In genomic region chr4:40685300-40685699, GRCh38 we compare ENCODE assay signal across 18 cellular contexts. TPM values are rescaled to one million over a fixed set of nuclear protein-coding genes. Genes with fewer than 3 reads are reported as not detected.
DNase-seq lines count a peak whose midpoint lies in the region; ATAC-seq, FAIRE-seq and TF ChIP-seq lines count a peak whose summit lies in the region.
"Had no signal": no experiment of that assay in that cellular context is flagged by ENCODE, and none has a peak within 500 bp of the region (broad histone marks: within the 10 kb centered on the region; RNA-seq: fewer than 3 reads in every experiment).

No MANE protein-coding gene starts in this region.

- peak overlapping the region; percentile 48 for H2BK15ac ChIP-seq in mesenchymal stem cell (ENCODE audit: low read depth, poor library complexity, severe bottlenecking)

- FAIRE-seq in GM19239 (lab: Jason Lieb, UNC), result peak; percentile 11
- FAIRE-seq: colon, GM12891 had no signal

- intact Hi-C loops in right cardiac atrium (cut with DNase I), result no loop called here

- no peak overlapping the region for H3K23ac ChIP-seq in mesenchymal stem cell (ENCODE audit: low read length in 2 of 2)

- H3K4me3 ChIP-seq in cardiac fibroblast (replicated peaks in 1 of 2; ENCODE audit: low read depth in 2 of 2, low read length in 2 of 2) (no peak overlapping the region), mesenchymal stem cell (ENCODE audit: insufficient read depth in 1 of 2, low read depth in 1 of 2, low read length in 2 of 2) (no peak overlapping the region), right cardiac atrium (ENCODE audit: low read length) (no peak overlapping the region)

- H3K36me3 ChIP-seq in mesenchymal stem cell (ENCODE audit: control insufficient read depth in 1 of 2, insufficient read depth in 2 of 2, low read depth in 1 of 2, low read length in 2 of 2), result no peaks in the 10 kb centered on the region

- ATAC-seq in GM21576 (IDR thresholded peaks at IDR 0.05; ENCODE audit: unreplicated experiment) (no peak), right cardiac atrium (no peak)
- ATAC-seq: natural killer cell, T-cell had no signal

- no peak overlapping the region for H3K14ac ChIP-seq in mesenchymal stem cell (ENCODE audit: low read length in 2 of 2)

- no peak overlapping the region for H2BK5ac ChIP-seq in mesenchymal stem cell (ENCODE audit: low read depth, low read length, poor library complexity, severe bottlenecking)

- 93% methylated on average over 2 of the region's 3 CpGs for WGBS in mesenchymal stem cell
- WGBS in right cardiac atrium, result 96% methylated on average over 3 of the region's 3 CpGs

- H3K27me3 ChIP-seq in mesenchymal stem cell (ENCODE audit: control insufficient read depth in 1 of 2, insufficient read depth in 1 of 2, low read length in 2 of 2) (no peaks in the 10 kb centered on the region), right cardiac atrium (ENCODE audit: control insufficient read depth, insufficient read depth) (no peaks in the 10 kb centered on the region)

- DNase-seq in GM19239 (ENCODE audit: insufficient read length, low spot score) (no peak), RPMI7951 (ENCODE audit: low read depth) (peak; percentile 67), cardiac fibroblast (ENCODE audit: low read depth in 2 of 2) (peak; percentile 18 to 40), mesenchymal stem cell (peak; percentile 54), right cardiac atrium (no peak), cerebellar cortex (ENCODE audit: low spot score) (no peak), GM13976 (ENCODE audit: low spot score) (no peak)
- DNase-seq: activated CD4-positive, alpha-beta T cell treated with anti-CD3 and anti-CD28 coated beads for 1 hour; natural killer cell; NCI-H510A; OCI-M1; retina; stimulated activated CD4-positive, alpha-beta T cell treated with anti-CD3 and anti-CD28 coated beads, Interleukin-1b, Interleukin-23, amount 100 ng/mL, for 48 hours; T-cell had no signal

- no peak overlapping the region for H3K4ac ChIP-seq in mesenchymal stem cell (ENCODE audit: low read depth in 1 of 2, low read length in 2 of 2)

- H3K79me1 ChIP-seq in mesenchymal stem cell (replicated peaks; ENCODE audit: low read length, poor library complexity, severe bottlenecking), result no peaks in the 10 kb centered on the region

- H3K18ac ChIP-seq in mesenchymal stem cell (ENCODE audit: low read depth in 1 of 2, low read length in 2 of 2), result no peak overlapping the region

- no peak overlapping the region for H4K91ac ChIP-seq in mesenchymal stem cell (ENCODE audit: low read length)

- H3K4me1 ChIP-seq in mesenchymal stem cell (ENCODE audit: control insufficient read depth, insufficient read depth, low read depth, low read length) (no peaks in the 10 kb centered on the region), right cardiac atrium (ENCODE audit: control insufficient read depth, insufficient read depth, low read length) (no peaks in the 10 kb centered on the region)

- H3K9ac ChIP-seq in mesenchymal stem cell (ENCODE audit: low read length), result no peak overlapping the region

- no peak overlapping the region for H4K8ac ChIP-seq in mesenchymal stem cell (ENCODE audit: low read length)

- no peak overlapping the region for H2AFZ ChIP-seq in mesenchymal stem cell (ENCODE audit: low read depth, low read length)

- no peak overlapping the region for H3K4me2 ChIP-seq in mesenchymal stem cell (ENCODE audit: low read length, poor library complexity, severe bottlenecking)

- no peak overlapping the region for H2BK12ac ChIP-seq in mesenchymal stem cell (ENCODE audit: low read length in 2 of 2)

- peak overlapping the region; percentile 49 for H2BK120ac ChIP-seq in mesenchymal stem cell (ENCODE audit: low read depth, low read length)

- no peak overlapping the region for H2AK5ac ChIP-seq in mesenchymal stem cell (ENCODE audit: low read length, severe bottlenecking)

- TF ChIP-seq CTCF in cardiac fibroblast (IDR thresholded peaks at IDR 0.05; ENCODE audit: low read depth, low read length) (no peak), GM13976 (IDR thresholded peaks at IDR 0.05; ENCODE audit: borderline replicate concordance, control extremely low read depth, extremely low read depth, insufficient read depth, missing control alignments) (no peak)

- H3K27ac ChIP-seq in mesenchymal stem cell (ENCODE audit: low read length, poor library complexity, severe bottlenecking) (no peak overlapping the region), right cardiac atrium (ENCODE audit: low read length) (no peak overlapping the region)
- H3K27ac ChIP-seq: C4-2B had no signal

- in situ Hi-C loops in GM13976 (cut with MboI; ENCODE audit: low sequenced_read_pairs, unreplicated experiment), result no loop called here

- H3K9me3 ChIP-seq in mesenchymal stem cell (ENCODE audit: control insufficient read depth, low read length), result no peaks in the 10 kb centered on the region
- no peaks in the 10 kb centered on the region for H3K9me3 ChIP-seq in right cardiac atrium (ENCODE audit: control insufficient read depth, low read length)

RNA-seq across cellular contexts. Expression of gene RBM47, which starts 55.6 kb away (rescaled TPM):
- 7.0 and 8.5 TPM in 2 replicates for total RNA-seq in RPMI7951 (2014; rRNA removed; shearing (Covaris generic))
- polyA plus RNA-seq in mesenchymal stem cell (2013, experiment 1 of 2), result 3.9 TPM
- polyA plus RNA-seq in mesenchymal stem cell (2013, experiment 2 of 2), result 3.8 TPM
- total RNA-seq in right cardiac atrium, result 1 to 10 TPM; 3.4 to 8.2 (median 4.8) TPM
- 0.97 TPM for polyA plus RNA-seq in right cardiac atrium

Comparison
In these comparisons a context has a peak if more than half of its experiments do, and no peak if none do; other contexts are left out.
1. DNase-seq: peak in RPMI7951 (single experiment), cardiac fibroblast (2 of 2) and mesenchymal stem cell (single experiment); none in GM19239 (single experiment), right cardiac atrium (0 of 3), cerebellar cortex (single experiment) and GM13976 (single experiment).